ENCODE assay signal across 8 cellular contexts in genomic region chr2:24359701-24360049, GRCh38.
DNase-seq lines count a peak whose midpoint lies in the region.

No MANE protein-coding gene starts in this region.

- DNase-seq in activated CD8-positive, alpha-beta memory T cell treated with anti-CD3 and anti-CD28 coated beads for 48 hours (ENCODE audit: low read depth in 2 of 3, low spot score in 2 of 3): peak in 2 of 3 experiments; percentile 15 to 26
- DNase-seq in activated CD8-positive, alpha-beta memory T cell treated with anti-CD3 and anti-CD28 coated beads for 24 hours: no peak
- DNase-seq in HPDE6-E6E7 (ENCODE audit: extremely low spot score): peak; percentile 31
- DNase-seq in activated CD4-positive, alpha-beta T cell treated with anti-CD3 and anti-CD28 coated beads for 4 hours: peak; percentile 41 to 45
- DNase-seq in effector CD8-positive, alpha-beta T cell (lab: John Stamatoyannopoulos, UW): peak; percentile 33
- peak; percentile 21 for DNase-seq in midbrain (lab: John Stamatoyannopoulos, UW)
- DNase-seq in stimulated activated CD8-positive, alpha-beta memory T cell treated with anti-CD3 and anti-CD28 coated beads, Interleukin-7, amount 100 ng/mL, for 48 hours (ENCODE audit: extremely low read depth in 1 of 2, low read depth in 1 of 2): peak; percentile 9 to 27
- no peak for DNase-seq in DMS114 treated with DMSO at 0.1 percent for 48 hours (lab: John Stamatoyannopoulos, UW; ENCODE audit: unreplicated experiment)

Comparison
In these comparisons a context has a peak if more than half of its experiments do, and no peak if none do; other contexts are left out.
1. DNase-seq: peak in activated CD8-positive, alpha-beta memory T cell treated with anti-CD3 and anti-CD28 coated beads for 48 hours (2 of 3), HPDE6-E6E7 (single experiment), activated CD4-positive, alpha-beta T cell treated with anti-CD3 and anti-CD28 coated beads for 4 hours (2 of 2), effector CD8-positive, alpha-beta T cell (single experiment), midbrain (single experiment) and stimulated activated CD8-positive, alpha-beta memory T cell treated with anti-CD3 and anti-CD28 coated beads, Interleukin-7, amount 100 ng/mL, for 48 hours (2 of 2); none in activated CD8-positive, alpha-beta memory T cell treated with anti-CD3 and anti-CD28 coated beads for 24 hours (single experiment) and DMS114 treated with DMSO at 0.1 percent for 48 hours (single experiment).